3 cellular contexts compared by ENCODE assay signal in the genomic region with DNA sequence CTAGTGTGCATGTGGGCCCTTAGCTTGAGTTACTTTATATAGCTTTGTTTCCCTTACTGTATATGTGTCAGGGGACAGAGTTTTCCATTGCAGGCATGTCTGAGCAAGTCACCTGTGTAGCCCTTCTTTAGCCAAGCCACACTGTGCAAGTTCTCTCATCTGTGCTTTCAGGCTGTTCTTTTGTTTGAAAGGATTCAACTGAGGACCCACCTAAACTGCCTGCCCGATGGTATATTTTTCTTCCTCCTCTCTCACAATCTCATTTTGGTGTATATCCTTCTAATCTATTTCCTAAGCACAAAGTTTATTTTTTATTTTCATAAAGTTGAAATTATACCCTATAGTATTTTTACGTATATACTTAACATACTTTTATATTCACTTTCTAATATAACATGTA.
TF ChIP-seq lines count a peak whose summit lies in the region.

No MANE protein-coding gene starts in this region.

TF ChIP-seq in HepG2, 621 proteins besides CTCF, POLR2A, EP300 and RAD21:
- no peak for TF ChIP-seq FLYWCH1 (CRISPR knock-in tag; IDR thresholded peaks at IDR 0.05)
- peak; percentile 78 for TF ChIP-seq ZFP36 (IDR thresholded peaks at IDR 0.05; ENCODE audit: borderline replicate concordance, low read depth, low read length, partially characterized antibody)
- TF ChIP-seq SOX13 (IDR thresholded peaks at IDR 0.05): no peak
- no peak for TF ChIP-seq SOX13 (CRISPR knock-in tag; conservative IDR thresholded peaks at IDR 0.05 in 1 of 2, IDR thresholded peaks at IDR 0.05 in 1 of 2)
- TF ChIP-seq, protein P1, sequence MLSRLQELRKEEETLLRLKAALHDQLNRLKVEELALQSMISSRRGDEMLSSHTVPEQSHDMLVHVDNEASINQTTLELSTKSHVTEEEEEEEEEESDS (CRISPR knock-in tag; IDR thresholded peaks at IDR 0.05; ENCODE audit: borderline replicate concordance): no peak
- TF ChIP-seq ZNF780A (CRISPR knock-in tag; IDR thresholded peaks at IDR 0.05): peak; percentile 92

TF ChIP-seq in GM23338, 12 proteins besides CTCF, POLR2A, EP300 and RAD21 (continues in another document):
- TF ChIP-seq, protein P2, sequence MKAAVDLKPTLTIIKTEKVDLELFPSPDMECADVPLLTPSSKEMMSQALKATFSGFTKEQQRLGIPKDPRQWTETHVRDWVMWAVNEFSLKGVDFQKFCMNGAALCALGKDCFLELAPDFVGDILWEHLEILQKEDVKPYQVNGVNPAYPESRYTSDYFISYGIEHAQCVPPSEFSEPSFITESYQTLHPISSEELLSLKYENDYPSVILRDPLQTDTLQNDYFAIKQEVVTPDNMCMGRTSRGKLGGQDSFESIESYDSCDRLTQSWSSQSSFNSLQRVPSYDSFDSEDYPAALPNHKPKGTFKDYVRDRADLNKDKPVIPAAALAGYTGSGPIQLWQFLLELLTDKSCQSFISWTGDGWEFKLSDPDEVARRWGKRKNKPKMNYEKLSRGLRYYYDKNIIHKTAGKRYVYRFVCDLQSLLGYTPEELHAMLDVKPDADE (IDR thresholded peaks at IDR 0.05): no peak
- TF ChIP-seq, protein P3, sequence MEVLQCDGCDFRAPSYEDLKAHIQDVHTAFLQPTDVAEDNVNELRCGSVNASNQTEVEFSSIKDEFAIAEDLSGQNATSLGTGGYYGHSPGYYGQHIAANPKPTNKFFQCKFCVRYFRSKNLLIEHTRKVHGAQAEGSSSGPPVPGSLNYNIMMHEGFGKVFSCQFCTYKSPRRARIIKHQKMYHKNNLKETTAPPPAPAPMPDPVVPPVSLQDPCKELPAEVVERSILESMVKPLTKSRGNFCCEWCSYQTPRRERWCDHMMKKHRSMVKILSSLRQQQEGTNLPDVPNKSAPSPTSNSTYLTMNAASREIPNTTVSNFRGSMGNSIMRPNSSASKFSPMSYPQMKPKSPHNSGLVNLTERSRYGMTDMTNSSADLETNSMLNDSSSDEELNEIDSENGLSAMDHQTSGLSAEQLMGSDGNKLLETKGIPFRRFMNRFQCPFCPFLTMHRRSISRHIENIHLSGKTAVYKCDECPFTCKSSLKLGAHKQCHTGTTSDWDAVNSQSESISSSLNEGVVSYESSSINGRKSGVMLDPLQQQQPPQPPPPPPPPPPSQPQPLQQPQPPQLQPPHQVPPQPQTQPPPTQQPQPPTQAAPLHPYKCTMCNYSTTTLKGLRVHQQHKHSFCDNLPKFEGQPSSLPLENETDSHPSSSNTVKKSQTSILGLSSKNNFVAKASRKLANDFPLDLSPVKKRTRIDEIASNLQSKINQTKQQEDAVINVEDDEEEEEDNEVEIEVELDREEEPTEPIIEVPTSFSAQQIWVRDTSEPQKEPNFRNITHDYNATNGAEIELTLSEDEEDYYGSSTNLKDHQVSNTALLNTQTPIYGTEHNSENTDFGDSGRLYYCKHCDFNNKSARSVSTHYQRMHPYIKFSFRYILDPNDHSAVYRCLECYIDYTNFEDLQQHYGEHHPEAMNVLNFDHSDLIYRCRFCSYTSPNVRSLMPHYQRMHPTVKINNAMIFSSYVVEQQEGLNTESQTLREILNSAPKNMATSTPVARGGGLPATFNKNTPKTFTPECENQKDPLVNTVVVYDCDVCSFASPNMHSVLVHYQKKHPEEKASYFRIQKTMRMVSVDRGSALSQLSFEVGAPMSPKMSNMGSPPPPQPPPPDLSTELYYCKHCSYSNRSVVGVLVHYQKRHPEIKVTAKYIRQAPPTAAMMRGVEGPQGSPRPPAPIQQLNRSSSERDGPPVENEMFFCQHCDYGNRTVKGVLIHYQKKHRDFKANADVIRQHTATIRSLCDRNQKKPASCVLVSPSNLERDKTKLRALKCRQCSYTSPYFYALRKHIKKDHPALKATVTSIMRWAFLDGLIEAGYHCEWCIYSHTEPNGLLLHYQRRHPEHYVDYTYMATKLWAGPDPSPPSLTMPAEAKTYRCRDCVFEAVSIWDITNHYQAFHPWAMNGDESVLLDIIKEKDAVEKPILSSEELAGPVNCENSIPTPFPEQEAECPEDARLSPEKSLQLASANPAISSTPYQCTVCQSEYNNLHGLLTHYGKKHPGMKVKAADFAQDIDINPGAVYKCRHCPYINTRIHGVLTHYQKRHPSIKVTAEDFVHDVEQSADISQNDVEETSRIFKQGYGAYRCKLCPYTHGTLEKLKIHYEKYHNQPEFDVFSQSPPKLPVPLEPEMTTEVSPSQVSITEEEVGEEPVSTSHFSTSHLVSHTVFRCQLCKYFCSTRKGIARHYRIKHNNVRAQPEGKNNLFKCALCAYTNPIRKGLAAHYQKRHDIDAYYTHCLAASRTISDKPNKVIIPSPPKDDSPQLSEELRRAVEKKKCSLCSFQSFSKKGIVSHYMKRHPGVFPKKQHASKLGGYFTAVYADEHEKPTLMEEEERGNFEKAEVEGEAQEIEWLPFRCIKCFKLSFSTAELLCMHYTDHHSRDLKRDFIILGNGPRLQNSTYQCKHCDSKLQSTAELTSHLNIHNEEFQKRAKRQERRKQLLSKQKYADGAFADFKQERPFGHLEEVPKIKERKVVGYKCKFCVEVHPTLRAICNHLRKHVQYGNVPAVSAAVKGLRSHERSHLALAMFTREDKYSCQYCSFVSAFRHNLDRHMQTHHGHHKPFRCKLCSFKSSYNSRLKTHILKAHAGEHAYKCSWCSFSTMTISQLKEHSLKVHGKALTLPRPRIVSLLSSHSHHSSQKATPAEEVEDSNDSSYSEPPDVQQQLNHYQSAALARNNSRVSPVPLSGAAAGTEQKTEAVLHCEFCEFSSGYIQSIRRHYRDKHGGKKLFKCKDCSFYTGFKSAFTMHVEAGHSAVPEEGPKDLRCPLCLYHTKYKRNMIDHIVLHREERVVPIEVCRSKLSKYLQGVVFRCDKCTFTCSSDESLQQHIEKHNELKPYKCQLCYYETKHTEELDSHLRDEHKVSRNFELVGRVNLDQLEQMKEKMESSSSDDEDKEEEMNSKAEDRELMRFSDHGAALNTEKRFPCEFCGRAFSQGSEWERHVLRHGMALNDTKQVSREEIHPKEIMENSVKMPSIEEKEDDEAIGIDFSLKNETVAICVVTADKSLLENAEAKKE (CRISPR knock-in tag; IDR thresholded peaks at IDR 0.05): no peak
- TF ChIP-seq JUNB (IDR thresholded peaks at IDR 0.05; ENCODE audit: unreplicated experiment) (no peak), CREB1 (CRISPR knock-in tag; IDR thresholded peaks at IDR 0.05; ENCODE audit: low read depth) (no peak), EZH2phosphoT487 (IDR thresholded peaks at IDR 0.05; ENCODE audit: unreplicated experiment) (no peak), ZNF331 (CRISPR knock-in tag; IDR thresholded peaks at IDR 0.05; ENCODE audit: low read depth) (no peak), ZNF114 (CRISPR knock-in tag; IDR thresholded peaks at IDR 0.05) (no peak), EZH2 (IDR thresholded peaks at IDR 0.05; ENCODE audit: low read depth, unreplicated experiment) (no peak)

TF ChIP-seq in GM12878, 131 proteins besides CTCF, POLR2A, EP300 and RAD21:
- TF ChIP-seq, protein P4, sequence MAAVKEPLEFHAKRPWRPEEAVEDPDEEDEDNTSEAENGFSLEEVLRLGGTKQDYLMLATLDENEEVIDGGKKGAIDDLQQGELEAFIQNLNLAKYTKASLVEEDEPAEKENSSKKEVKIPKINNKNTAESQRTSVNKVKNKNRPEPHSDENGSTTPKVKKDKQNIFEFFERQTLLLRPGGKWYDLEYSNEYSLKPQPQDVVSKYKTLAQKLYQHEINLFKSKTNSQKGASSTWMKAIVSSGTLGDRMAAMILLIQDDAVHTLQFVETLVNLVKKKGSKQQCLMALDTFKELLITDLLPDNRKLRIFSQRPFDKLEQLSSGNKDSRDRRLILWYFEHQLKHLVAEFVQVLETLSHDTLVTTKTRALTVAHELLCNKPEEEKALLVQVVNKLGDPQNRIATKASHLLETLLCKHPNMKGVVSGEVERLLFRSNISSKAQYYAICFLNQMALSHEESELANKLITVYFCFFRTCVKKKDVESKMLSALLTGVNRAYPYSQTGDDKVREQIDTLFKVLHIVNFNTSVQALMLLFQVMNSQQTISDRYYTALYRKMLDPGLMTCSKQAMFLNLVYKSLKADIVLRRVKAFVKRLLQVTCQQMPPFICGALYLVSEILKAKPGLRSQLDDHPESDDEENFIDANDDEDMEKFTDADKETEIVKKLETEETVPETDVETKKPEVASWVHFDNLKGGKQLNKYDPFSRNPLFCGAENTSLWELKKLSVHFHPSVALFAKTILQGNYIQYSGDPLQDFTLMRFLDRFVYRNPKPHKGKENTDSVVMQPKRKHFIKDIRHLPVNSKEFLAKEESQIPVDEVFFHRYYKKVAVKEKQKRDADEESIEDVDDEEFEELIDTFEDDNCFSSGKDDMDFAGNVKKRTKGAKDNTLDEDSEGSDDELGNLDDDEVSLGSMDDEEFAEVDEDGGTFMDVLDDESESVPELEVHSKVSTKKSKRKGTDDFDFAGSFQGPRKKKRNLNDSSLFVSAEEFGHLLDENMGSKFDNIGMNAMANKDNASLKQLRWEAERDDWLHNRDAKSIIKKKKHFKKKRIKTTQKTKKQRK (IDR thresholded peaks at IDR 0.05; ENCODE audit: low read depth, low read length): no peak
- peak; percentile 68; the same call in 1 of the 2 replicates for TF ChIP-seq CBX5 (IDR thresholded peaks at IDR 0.05; ENCODE audit: low read depth)
- TF ChIP-seq SPI1 (IDR thresholded peaks at IDR 0.05; ENCODE audit: borderline replicate concordance, insufficient read depth, low read depth, low read length): no peak
TF ChIP-seq in GM12878: peak in this region for 1.
